In the genomic region with DNA sequence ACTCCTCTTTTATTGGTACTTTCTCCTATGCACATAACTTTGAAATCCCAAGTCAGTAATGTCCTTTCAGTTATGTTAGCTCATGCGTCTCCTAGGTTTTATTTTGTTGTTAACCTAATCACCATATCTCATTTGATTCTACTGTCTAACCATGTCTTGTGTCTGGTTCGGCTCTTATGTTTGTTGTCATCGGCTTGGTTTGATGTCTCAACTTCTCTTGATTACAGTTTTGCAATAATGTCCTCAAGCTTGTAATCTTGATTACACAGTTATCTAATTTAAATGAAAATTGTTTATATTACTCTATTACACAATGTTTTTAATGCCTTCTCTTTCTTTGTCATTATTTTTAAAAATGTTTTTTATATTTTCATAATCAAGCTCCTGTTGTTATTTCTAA, we compare ENCODE assay signal across 1 cellular context.
TF ChIP-seq lines count a peak whose summit lies in the region.

No MANE protein-coding gene starts in this region.

TF ChIP-seq in SK-N-SH, 30 proteins besides CTCF, POLR2A, EP300 and RAD21 (continued from another document):
- TF ChIP-seq SIN3A (IDR thresholded peaks at IDR 0.05; ENCODE audit: borderline replicate concordance, low read depth, low read length) = no peak
- TF ChIP-seq ELF1 (IDR thresholded peaks at IDR 0.05) = no peak
- no peak for TF ChIP-seq TAF1 (IDR thresholded peaks at IDR 0.05; ENCODE audit: borderline replicate concordance, low read depth, low read length)
